ENCODE assay signal across 18 cellular contexts in the genomic region with DNA sequence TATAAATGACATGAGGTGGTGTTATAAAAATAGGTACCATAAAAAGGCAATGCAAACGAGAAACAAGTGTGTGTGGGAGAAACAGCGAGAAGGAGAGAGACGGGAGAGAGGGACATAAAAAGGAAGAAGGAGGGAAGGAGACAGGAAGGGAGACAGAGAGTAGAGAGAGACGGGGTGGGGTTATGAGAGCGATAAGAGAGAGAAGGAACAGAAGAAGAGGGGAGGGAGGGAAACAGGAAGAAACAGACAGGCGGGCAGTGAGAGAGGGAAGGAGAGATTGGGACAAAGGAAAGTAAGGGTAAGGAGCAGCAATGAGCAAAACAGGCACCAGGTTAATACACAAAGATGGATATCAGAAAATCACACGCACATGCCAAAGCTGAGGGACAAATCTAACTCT.
"Had no signal": no experiment of that assay in that cellular context is flagged by ENCODE, and none has a peak within 500 bp of the region (broad histone marks: within the 10 kb centered on the region; RNA-seq: fewer than 3 reads in every experiment).

No MANE protein-coding gene starts in this region.

- H3K27ac ChIP-seq: colonic mucosa, esophagus squamous epithelium, hepatocyte, ovary, suprapubic skin, thyroid gland had no signal

- H3K36me3 ChIP-seq: colonic mucosa, esophagus squamous epithelium, ovary, suprapubic skin, thyroid gland had no signal

- DNase-seq: colonic mucosa; dorsolateral prefrontal cortex; effector memory CD4-positive, alpha-beta T cell; esophagus squamous epithelium; foreskin fibroblast; left colon; naive B cell; ovary; right cardiac atrium; stimulated activated CD4-positive, alpha-beta T cell treated with anti-CD3 and anti-CD28 coated beads, Interleukin-2, amount 100 ng/mL, for 48 hours; stimulated activated naive CD4-positive, alpha-beta T cell treated with Interleukin-2 at 50 U/mL for 16 hours; thyroid gland had no signal

- H3K79me2 ChIP-seq: hepatocyte had no signal

- H2AFZ ChIP-seq: hepatocyte had no signal

- H3K9me3 Mint-ChIP-seq: neural crest cell, type B pancreatic cell had no signal

- H3K4me1 ChIP-seq: colonic mucosa, esophagus squamous epithelium, suprapubic skin had no signal

- H3K27ac Mint-ChIP-seq: progenitor cell of endocrine pancreas, type B pancreatic cell had no signal

- ATAC-seq: left colon, right cardiac atrium had no signal

- H3K36me3 Mint-ChIP-seq: naive B cell, type B pancreatic cell had no signal

- H3K9me3 ChIP-seq: colonic mucosa, esophagus squamous epithelium, ovary, suprapubic skin, thyroid gland had no signal

- H3K4me3 ChIP-seq: colonic mucosa, dorsolateral prefrontal cortex, esophagus squamous epithelium, hepatocyte, ovary, smooth muscle cell, suprapubic skin, thyroid gland had no signal

- H3K4me3 Mint-ChIP-seq: neural crest cell, type B pancreatic cell had no signal

- H3K4me2 ChIP-seq: hepatocyte, smooth muscle cell had no signal

- H3K27me3 ChIP-seq: colonic mucosa, dorsolateral prefrontal cortex, esophagus squamous epithelium, hepatocyte, ovary, suprapubic skin, thyroid gland had no signal
